In the genomic region with DNA sequence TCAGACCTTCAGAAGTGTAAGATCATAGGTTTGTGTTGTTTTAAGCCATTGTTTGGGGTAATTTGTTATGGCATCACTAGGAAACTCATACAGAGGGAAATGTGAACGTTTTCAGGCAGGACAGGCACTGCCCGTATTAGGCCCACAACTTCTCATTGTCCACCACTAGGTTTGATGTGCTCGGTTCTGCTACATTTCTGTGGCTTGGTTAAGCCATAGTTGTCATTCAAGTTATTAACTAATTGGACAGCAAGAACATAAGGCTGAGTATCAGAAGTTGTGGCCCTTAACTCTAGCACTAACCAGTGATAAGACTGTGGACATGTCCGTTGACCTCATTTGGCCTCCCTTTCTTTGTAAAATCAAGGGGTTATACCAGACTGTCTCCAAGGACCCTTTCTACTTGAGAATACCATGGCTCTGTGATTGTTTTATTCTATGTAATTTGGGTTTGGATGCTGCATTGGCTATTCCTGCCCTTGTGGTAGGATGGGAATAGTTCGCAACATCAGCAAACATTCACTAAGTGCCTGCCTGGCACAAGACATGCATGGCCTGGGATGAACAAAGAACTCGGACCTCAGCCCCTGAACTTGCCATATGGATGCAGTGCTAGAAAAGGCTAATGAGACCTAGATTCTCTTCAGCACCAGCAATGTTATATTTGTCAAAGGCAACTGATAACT, we compare ENCODE assay signal across 11 cellular contexts.
"Had no signal": no experiment of that assay in that cellular context is flagged by ENCODE, and none has a peak within 500 bp of the region (broad histone marks: within the 10 kb centered on the region; RNA-seq: fewer than 3 reads in every experiment).

No MANE protein-coding gene starts in this region.

- H2AFZ ChIP-seq: GM23248, GM23338 had no signal

- H3K9ac ChIP-seq: GM23248 had no signal

- ATAC-seq: GM23338, HCT116 had no signal

- H3K36me3 ChIP-seq: HAP-1 had no signal

- H3K4me2 ChIP-seq: GM23338 had no signal

- H3K27ac ChIP-seq: GM23248 had no signal

- FAIRE-seq: H1, H54 had no signal

- DNase-seq: GM23248, GOT3, H7, H9, HCEC 1CT, HFFc6 had no signal

- H3K4me3 ChIP-seq: GM23248, GM23338, HAP-1 had no signal

- H3K9me3 ChIP-seq: HAP-1 had no signal

- H3K4me1 ChIP-seq: HAP-1 had no signal
